ENCODE assay signal across 9 cellular contexts in genomic region chr1:56477164-56478111, GRCh38.
DNase-seq lines count a peak whose midpoint lies in the region; ATAC-seq lines count a peak whose summit lies in the region.
"Had no signal": no experiment of that assay in that cellular context is flagged by ENCODE, and none has a peak within 500 bp of the region (broad histone marks: within the 10 kb centered on the region; RNA-seq: fewer than 3 reads in every experiment).

No MANE protein-coding gene starts in this region.

- H3K27ac Mint-ChIP-seq in dendritic cell treated with granulocyte-macrophage colony-stimulating factor and Interleukin-4, amounts not matched to agents 40 ng/mL and 50 ng/mL, for 4 days = no peak overlapping the region

- peak overlapping the region; percentile 53 to 71 (median 67) for H3K4me3 ChIP-seq in subcutaneous abdominal adipose tissue (ENCODE audit: low read depth in 1 of 5, low read length in 5 of 5)

- peaks cover 47% of the 10 kb centered on the region for H3K4me1 Mint-ChIP-seq in dendritic cell treated with granulocyte-macrophage colony-stimulating factor and Interleukin-4, amounts not matched to agents 40 ng/mL and 50 ng/mL, for 4 days (ENCODE audit: low read depth)

- no peaks in the 10 kb centered on the region for H3K36me3 Mint-ChIP-seq in dendritic cell treated with granulocyte-macrophage colony-stimulating factor and Interleukin-4, amounts not matched to agents 40 ng/mL and 50 ng/mL, for 4 days (ENCODE audit: low read depth)

- H3K27me3 ChIP-seq in subcutaneous abdominal adipose tissue (ENCODE audit: control insufficient read depth in 5 of 5, insufficient read depth in 4 of 5, low read length in 5 of 5) = no peaks in the 10 kb centered on the region

- no peaks in the 10 kb centered on the region for H3K9me3 Mint-ChIP-seq in dendritic cell treated with granulocyte-macrophage colony-stimulating factor and Interleukin-4, amounts not matched to agents 40 ng/mL and 50 ng/mL, for 4 days

- H3K27me3 Mint-ChIP-seq in dendritic cell treated with granulocyte-macrophage colony-stimulating factor and Interleukin-4, amounts not matched to agents 40 ng/mL and 50 ng/mL, for 4 days = peaks cover 59% of the 10 kb centered on the region

- peak; percentile 90 for ATAC-seq in left lobe of liver
- ATAC-seq in GM21786 (IDR thresholded peaks at IDR 0.05; ENCODE audit: unreplicated experiment) = no peak

- peaks cover 3 to 20% (median 14%) of the 10 kb centered on the region in 5 donors for H3K4me1 ChIP-seq in subcutaneous abdominal adipose tissue (ENCODE audit: control insufficient read depth in 5 of 5, insufficient read depth in 5 of 5, low read length in 5 of 5)

- DNase-seq in DMS 273 (lab: John Stamatoyannopoulos, UW; ENCODE audit: unreplicated experiment) (peak; percentile 63), DMS 273 treated with DMSO at 0.1 percent for 48 hours (lab: John Stamatoyannopoulos, UW) (no peak), left lobe of liver (ENCODE audit: low spot score) (peak; percentile 86), NCI-H226 (no peak), NOMO-1 treated with dmso at 0.1 percent for 144 hours (lab: John Stamatoyannopoulos, UW; ENCODE audit: unreplicated experiment) (no peak)

- peak overlapping the region in 4 of 5 donors; percentile 54 to 80 (median 72) for H3K9ac ChIP-seq in subcutaneous abdominal adipose tissue (ENCODE audit: low read length in 5 of 5)

- H3K9me3 ChIP-seq in subcutaneous abdominal adipose tissue (ENCODE audit: control insufficient read depth in 5 of 5, low read length in 5 of 5) = no peaks in the 10 kb centered on the region

- H3K4me3 Mint-ChIP-seq in dendritic cell treated with granulocyte-macrophage colony-stimulating factor and Interleukin-4, amounts not matched to agents 40 ng/mL and 50 ng/mL, for 4 days = peak overlapping the region; percentile 77

- H3K27ac ChIP-seq in subcutaneous abdominal adipose tissue (ENCODE audit: low read depth, low read length) = peak overlapping the region; percentile 89
- H3K27ac ChIP-seq: 22Rv1 had no signal

- no peaks in the 10 kb centered on the region for H3K36me3 ChIP-seq in subcutaneous abdominal adipose tissue (ENCODE audit: control insufficient read depth in 5 of 5, insufficient read depth in 5 of 5, low read length in 5 of 5)

- intact Hi-C loops in dendritic cell treated with granulocyte-macrophage colony-stimulating factor and Interleukin-4, amounts not matched to agents 40 ng/mL and 50 ng/mL, for 4 days (cut with micrococcal nuclease) = loop anchor here (10.0 kb wide), 1 partner anchor 53 kb away; no protein-coding TSS in a partner anchor

Comparison
In these comparisons a context has a peak if more than half of its experiments do, and no peak if none do; other contexts are left out.
1. DNase-seq: peak in DMS 273 (single experiment) and left lobe of liver (single experiment); none in DMS 273 treated with DMSO at 0.1 percent for 48 hours (single experiment), NCI-H226 (single experiment) and NOMO-1 treated with dmso at 0.1 percent for 144 hours (single experiment).